8 cellular contexts compared by ENCODE assay signal in genomic region chr15:74373731-74374647, GRCh38. TPM values are rescaled to one million over a fixed set of nuclear protein-coding genes. Genes with fewer than 3 reads are reported as not detected.
A peak's percentile ranks its signal among the peaks of the same experiment; 100 is the strongest.
DNase-seq lines count a peak whose midpoint lies in the region; ATAC-seq and TF ChIP-seq lines count a peak whose summit lies in the region.

No MANE protein-coding gene starts in this region.

- no peak for TF ChIP-seq EP300 in upper lobe of left lung (IDR thresholded peaks at IDR 0.05)

- peak overlapping the region; percentile 90 for H3K4me2 ChIP-seq in SU-DHL-6 (ENCODE audit: low read depth, low read length, poor library complexity, severe bottlenecking)

- ATAC-seq in HG02798 (IDR thresholded peaks at IDR 0.05; ENCODE audit: poor library complexity, unreplicated experiment) (peak; percentile 82), heart right ventricle (peak; percentile 96 to 99 (median 98)), upper lobe of left lung (ENCODE audit: low FRiP score in 2 of 2) (peak; percentile 97 to 98)

- intact Hi-C loops in heart right ventricle (cut with DNase I), result loop anchor here (1.0 to 10.0 kb wide), 13 partner anchors 65 to 581 kb away; partner anchors contain the start of gene RPP25 (in 1 of the 10)
- intact Hi-C loops in posterior vena cava (cut with DNase I), result loop anchor here (2.0 to 10.0 kb wide), 4 partner anchors 65 to 393 kb away; no protein-coding TSS in a partner anchor

- H3K9ac ChIP-seq in SU-DHL-6 (ENCODE audit: low read length), result peak overlapping the region; percentile 60

- no peaks in the 10 kb centered on the region for H3K79me2 ChIP-seq in SU-DHL-6 (ENCODE audit: insufficient read depth, low read length)

- H3K27me3 ChIP-seq in SU-DHL-6 (ENCODE audit: low read length) (no peaks in the 10 kb centered on the region), heart right ventricle (peaks cover 0 to 23% (median 4%) of the 10 kb centered on the region in 7 donors), upper lobe of left lung (no peaks in the 10 kb centered on the region)

- H3K4me3 ChIP-seq in SU-DHL-6 (ENCODE audit: insufficient read depth, low read length, poor library complexity, severe bottlenecking) (peak overlapping the region; percentile 64), heart right ventricle (peak overlapping the region; percentile 29 to 80 (median 62)), upper lobe of left lung (peak overlapping the region; percentile 23 to 79 (median 63))

- 0 to 1% methylated on average over 59 to 62 of the region's 62 CpGs for WGBS in heart right ventricle, 2 donors
- 1% methylated on average over 25 to 35 of the region's 62 CpGs for WGBS in upper lobe of left lung, 2 donors

- no peaks in the 10 kb centered on the region for H3K36me3 ChIP-seq in SU-DHL-6 (ENCODE audit: low read length)
- no peaks in the 10 kb centered on the region for H3K36me3 ChIP-seq in heart right ventricle
- no peaks in the 10 kb centered on the region for H3K36me3 ChIP-seq in upper lobe of left lung

- peak; percentile 86 for DNase-seq in NCI-H1417 treated with DMSO at 0.1 percent for 48 hours (lab: John Stamatoyannopoulos, UW)
- peak; percentile 93 for DNase-seq in activated naive CD8-positive, alpha-beta T cell treated with anti-CD3 and anti-CD28 coated beads, Interleukin-2, amount 50 U/mL, for 16 hours (ENCODE audit: low read depth, low spot score)
- DNase-seq in heart right ventricle, result peak; percentile 91 to 93
- DNase-seq in posterior vena cava (ENCODE audit: low spot score), result peak; percentile 97
- DNase-seq in upper lobe of left lung, result peak; percentile 92 to 98

- H3F3A ChIP-seq in SU-DHL-6 (ENCODE audit: insufficient read depth), result peaks cover 6% of the 10 kb centered on the region

- no peaks in the 10 kb centered on the region for H4K20me1 ChIP-seq in SU-DHL-6 (ENCODE audit: low read depth, low read length)

- H3K9me2 ChIP-seq in SU-DHL-6 (replicated peaks; ENCODE audit: insufficient read depth, low read length), result no peaks in the 10 kb centered on the region

- TF ChIP-seq CTCF in GM12874 (IDR thresholded peaks at IDR 0.05; ENCODE audit: insufficient read depth, low read depth, low read length), result peak; percentile 86
- TF ChIP-seq CTCF in SU-DHL-6 (IDR thresholded peaks at IDR 0.05; ENCODE audit: insufficient read depth, low read length, poor library complexity, severe bottlenecking), result peak; percentile 64
- TF ChIP-seq CTCF in heart right ventricle (IDR thresholded peaks at IDR 0.05), result peak; percentile 83 to 93 (median 92)
- peak; percentile 79 to 90 (median 87) for TF ChIP-seq CTCF in upper lobe of left lung (IDR thresholded peaks at IDR 0.05)

- H3K9me3 ChIP-seq in SU-DHL-6 (ENCODE audit: insufficient read depth, low read length) (no peaks in the 10 kb centered on the region), heart right ventricle (no peaks in the 10 kb centered on the region), upper lobe of left lung (no peaks in the 10 kb centered on the region)

- peaks cover 7 to 28% (median 16%) of the 10 kb centered on the region in 9 donors for H3K4me1 ChIP-seq in heart right ventricle
- peaks cover 7 to 21% (median 13%) of the 10 kb centered on the region in 4 donors for H3K4me1 ChIP-seq in upper lobe of left lung

- TF ChIP-seq POLR2A in upper lobe of left lung (IDR thresholded peaks at IDR 0.05), result no peak

- peak overlapping the region; percentile 31 for H3K27ac ChIP-seq in SU-DHL-6 (ENCODE audit: low read depth, low read length)
- H3K27ac ChIP-seq in heart right ventricle, result peak overlapping the region in 1 of 10 donors; percentile 66
- peak overlapping the region in 2 of 4 donors; percentile 42 to 58 for H3K27ac ChIP-seq in upper lobe of left lung

- H2AFZ ChIP-seq in SU-DHL-6 (ENCODE audit: low read depth, low read length, severe bottlenecking), result peak overlapping the region; percentile 83

RNA-seq across cellular contexts. Expression of gene CYP11A1, which starts 6.5 kb away (rescaled TPM):
- 1 to 10 TPM in 8 of 10 donors, under 1 TPM in 2; 0.60 to 3.6 (median 2.2) TPM for total RNA-seq in heart right ventricle
- under 1 TPM; 0.06 to 0.44 TPM for polyA plus RNA-seq in heart right ventricle
- total RNA-seq in posterior vena cava, result 1 to 10 TPM in 1 of 2 donors, under 1 TPM in 1; 0.71 to 1.2 TPM
- total RNA-seq in upper lobe of left lung, result 1 to 10 TPM in 4 of 6 donors, under 1 TPM in 1, not detected in 1; 0.91 to 8.4 (median 1.1) TPM

RNA-seq across cellular contexts. Expression of gene SEMA7A, which starts 59.8 kb away (rescaled TPM):
- total RNA-seq in heart right ventricle (1 to 10 TPM in 8 of 10 donors, under 1 TPM in 2; 0.61 to 5.1 (median 1.8) TPM), posterior vena cava (1 to 10 TPM; 1.2 to 2.0 TPM), upper lobe of left lung (1 to 10 TPM; 1.0 to 9.1 (median 5.3) TPM)
- polyA plus RNA-seq in heart right ventricle, result under 1 TPM; 0.59 to 0.99 TPM
